Comparison of ENCODE assay signal across 1 cellular context in the genomic region with DNA sequence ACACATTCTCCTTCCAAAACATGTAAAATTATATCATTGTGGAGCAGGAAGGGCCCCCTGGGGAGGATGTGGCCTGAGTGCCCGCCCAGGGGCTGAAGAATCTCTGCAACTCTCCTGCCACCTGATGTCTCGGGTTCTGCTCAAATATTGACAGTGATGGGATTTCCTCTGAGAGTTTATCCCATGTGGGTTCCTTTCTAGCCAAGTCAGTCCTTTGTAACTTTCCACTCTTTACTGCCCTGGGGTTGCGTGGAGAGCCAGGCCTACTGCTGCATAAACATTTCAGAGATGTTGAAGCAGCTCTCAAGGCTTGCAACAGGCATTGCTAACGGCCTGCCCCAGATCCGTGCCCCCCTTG.
TF ChIP-seq lines count a peak whose summit lies in the region.

No MANE protein-coding gene starts in this region.

TF ChIP-seq in GM23338, 12 proteins besides CTCF, POLR2A, EP300 and RAD21 (continued from another document):
- TF ChIP-seq, protein P1, sequence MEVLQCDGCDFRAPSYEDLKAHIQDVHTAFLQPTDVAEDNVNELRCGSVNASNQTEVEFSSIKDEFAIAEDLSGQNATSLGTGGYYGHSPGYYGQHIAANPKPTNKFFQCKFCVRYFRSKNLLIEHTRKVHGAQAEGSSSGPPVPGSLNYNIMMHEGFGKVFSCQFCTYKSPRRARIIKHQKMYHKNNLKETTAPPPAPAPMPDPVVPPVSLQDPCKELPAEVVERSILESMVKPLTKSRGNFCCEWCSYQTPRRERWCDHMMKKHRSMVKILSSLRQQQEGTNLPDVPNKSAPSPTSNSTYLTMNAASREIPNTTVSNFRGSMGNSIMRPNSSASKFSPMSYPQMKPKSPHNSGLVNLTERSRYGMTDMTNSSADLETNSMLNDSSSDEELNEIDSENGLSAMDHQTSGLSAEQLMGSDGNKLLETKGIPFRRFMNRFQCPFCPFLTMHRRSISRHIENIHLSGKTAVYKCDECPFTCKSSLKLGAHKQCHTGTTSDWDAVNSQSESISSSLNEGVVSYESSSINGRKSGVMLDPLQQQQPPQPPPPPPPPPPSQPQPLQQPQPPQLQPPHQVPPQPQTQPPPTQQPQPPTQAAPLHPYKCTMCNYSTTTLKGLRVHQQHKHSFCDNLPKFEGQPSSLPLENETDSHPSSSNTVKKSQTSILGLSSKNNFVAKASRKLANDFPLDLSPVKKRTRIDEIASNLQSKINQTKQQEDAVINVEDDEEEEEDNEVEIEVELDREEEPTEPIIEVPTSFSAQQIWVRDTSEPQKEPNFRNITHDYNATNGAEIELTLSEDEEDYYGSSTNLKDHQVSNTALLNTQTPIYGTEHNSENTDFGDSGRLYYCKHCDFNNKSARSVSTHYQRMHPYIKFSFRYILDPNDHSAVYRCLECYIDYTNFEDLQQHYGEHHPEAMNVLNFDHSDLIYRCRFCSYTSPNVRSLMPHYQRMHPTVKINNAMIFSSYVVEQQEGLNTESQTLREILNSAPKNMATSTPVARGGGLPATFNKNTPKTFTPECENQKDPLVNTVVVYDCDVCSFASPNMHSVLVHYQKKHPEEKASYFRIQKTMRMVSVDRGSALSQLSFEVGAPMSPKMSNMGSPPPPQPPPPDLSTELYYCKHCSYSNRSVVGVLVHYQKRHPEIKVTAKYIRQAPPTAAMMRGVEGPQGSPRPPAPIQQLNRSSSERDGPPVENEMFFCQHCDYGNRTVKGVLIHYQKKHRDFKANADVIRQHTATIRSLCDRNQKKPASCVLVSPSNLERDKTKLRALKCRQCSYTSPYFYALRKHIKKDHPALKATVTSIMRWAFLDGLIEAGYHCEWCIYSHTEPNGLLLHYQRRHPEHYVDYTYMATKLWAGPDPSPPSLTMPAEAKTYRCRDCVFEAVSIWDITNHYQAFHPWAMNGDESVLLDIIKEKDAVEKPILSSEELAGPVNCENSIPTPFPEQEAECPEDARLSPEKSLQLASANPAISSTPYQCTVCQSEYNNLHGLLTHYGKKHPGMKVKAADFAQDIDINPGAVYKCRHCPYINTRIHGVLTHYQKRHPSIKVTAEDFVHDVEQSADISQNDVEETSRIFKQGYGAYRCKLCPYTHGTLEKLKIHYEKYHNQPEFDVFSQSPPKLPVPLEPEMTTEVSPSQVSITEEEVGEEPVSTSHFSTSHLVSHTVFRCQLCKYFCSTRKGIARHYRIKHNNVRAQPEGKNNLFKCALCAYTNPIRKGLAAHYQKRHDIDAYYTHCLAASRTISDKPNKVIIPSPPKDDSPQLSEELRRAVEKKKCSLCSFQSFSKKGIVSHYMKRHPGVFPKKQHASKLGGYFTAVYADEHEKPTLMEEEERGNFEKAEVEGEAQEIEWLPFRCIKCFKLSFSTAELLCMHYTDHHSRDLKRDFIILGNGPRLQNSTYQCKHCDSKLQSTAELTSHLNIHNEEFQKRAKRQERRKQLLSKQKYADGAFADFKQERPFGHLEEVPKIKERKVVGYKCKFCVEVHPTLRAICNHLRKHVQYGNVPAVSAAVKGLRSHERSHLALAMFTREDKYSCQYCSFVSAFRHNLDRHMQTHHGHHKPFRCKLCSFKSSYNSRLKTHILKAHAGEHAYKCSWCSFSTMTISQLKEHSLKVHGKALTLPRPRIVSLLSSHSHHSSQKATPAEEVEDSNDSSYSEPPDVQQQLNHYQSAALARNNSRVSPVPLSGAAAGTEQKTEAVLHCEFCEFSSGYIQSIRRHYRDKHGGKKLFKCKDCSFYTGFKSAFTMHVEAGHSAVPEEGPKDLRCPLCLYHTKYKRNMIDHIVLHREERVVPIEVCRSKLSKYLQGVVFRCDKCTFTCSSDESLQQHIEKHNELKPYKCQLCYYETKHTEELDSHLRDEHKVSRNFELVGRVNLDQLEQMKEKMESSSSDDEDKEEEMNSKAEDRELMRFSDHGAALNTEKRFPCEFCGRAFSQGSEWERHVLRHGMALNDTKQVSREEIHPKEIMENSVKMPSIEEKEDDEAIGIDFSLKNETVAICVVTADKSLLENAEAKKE (CRISPR knock-in tag; IDR thresholded peaks at IDR 0.05): no peak
- TF ChIP-seq ZNF114 (CRISPR knock-in tag; IDR thresholded peaks at IDR 0.05) (no peak), POLR2AphosphoS5 (IDR thresholded peaks at IDR 0.05; ENCODE audit: low read depth) (no peak), STAT1 (IDR thresholded peaks at IDR 0.05; ENCODE audit: unreplicated experiment) (no peak), EZH2 (IDR thresholded peaks at IDR 0.05; ENCODE audit: low read depth, unreplicated experiment) (no peak), JUNB (IDR thresholded peaks at IDR 0.05; ENCODE audit: unreplicated experiment) (no peak), CREB1 (CRISPR knock-in tag; IDR thresholded peaks at IDR 0.05; ENCODE audit: low read depth) (no peak), NANOG (IDR thresholded peaks at IDR 0.05; ENCODE audit: borderline replicate concordance) (no peak), EZH2phosphoT487 (IDR thresholded peaks at IDR 0.05; ENCODE audit: unreplicated experiment) (no peak)
- TF ChIP-seq, protein P2, sequence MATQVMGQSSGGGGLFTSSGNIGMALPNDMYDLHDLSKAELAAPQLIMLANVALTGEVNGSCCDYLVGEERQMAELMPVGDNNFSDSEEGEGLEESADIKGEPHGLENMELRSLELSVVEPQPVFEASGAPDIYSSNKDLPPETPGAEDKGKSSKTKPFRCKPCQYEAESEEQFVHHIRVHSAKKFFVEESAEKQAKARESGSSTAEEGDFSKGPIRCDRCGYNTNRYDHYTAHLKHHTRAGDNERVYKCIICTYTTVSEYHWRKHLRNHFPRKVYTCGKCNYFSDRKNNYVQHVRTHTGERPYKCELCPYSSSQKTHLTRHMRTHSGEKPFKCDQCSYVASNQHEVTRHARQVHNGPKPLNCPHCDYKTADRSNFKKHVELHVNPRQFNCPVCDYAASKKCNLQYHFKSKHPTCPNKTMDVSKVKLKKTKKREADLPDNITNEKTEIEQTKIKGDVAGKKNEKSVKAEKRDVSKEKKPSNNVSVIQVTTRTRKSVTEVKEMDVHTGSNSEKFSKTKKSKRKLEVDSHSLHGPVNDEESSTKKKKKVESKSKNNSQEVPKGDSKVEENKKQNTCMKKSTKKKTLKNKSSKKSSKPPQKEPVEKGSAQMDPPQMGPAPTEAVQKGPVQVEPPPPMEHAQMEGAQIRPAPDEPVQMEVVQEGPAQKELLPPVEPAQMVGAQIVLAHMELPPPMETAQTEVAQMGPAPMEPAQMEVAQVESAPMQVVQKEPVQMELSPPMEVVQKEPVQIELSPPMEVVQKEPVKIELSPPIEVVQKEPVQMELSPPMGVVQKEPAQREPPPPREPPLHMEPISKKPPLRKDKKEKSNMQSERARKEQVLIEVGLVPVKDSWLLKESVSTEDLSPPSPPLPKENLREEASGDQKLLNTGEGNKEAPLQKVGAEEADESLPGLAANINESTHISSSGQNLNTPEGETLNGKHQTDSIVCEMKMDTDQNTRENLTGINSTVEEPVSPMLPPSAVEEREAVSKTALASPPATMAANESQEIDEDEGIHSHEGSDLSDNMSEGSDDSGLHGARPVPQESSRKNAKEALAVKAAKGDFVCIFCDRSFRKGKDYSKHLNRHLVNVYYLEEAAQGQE (IDR thresholded peaks at IDR 0.05; ENCODE audit: unreplicated experiment): no peak
